13 cellular contexts compared by ENCODE assay signal in genomic region chr13:36778083-36778671, GRCh38. TPM values are rescaled to one million over a fixed set of nuclear protein-coding genes. Genes with fewer than 3 reads are reported as not detected.
DNase-seq lines count a peak whose midpoint lies in the region; ATAC-seq and TF ChIP-seq lines count a peak whose summit lies in the region.
"Had no signal": no experiment of that assay in that cellular context is flagged by ENCODE, and none has a peak within 500 bp of the region (broad histone marks: within the 10 kb centered on the region; RNA-seq: fewer than 3 reads in every experiment).

No MANE protein-coding gene starts in this region.

- H3K4me1 Mint-ChIP-seq in chondrocyte (ENCODE audit: low read depth), result peaks cover 19% of the 10 kb centered on the region
- peaks cover 22% of the 10 kb centered on the region for H3K4me1 Mint-ChIP-seq in nephron progenitor cell
- H3K4me1 Mint-ChIP-seq: activated B cell treated with CpG ODN at 0.5 μM for 24 hours had no signal

- H3K9me3 Mint-ChIP-seq in chondrocyte (ENCODE audit: low read depth), result no peaks in the 10 kb centered on the region
- no peaks in the 10 kb centered on the region for H3K9me3 Mint-ChIP-seq in nephron progenitor cell
- H3K9me3 Mint-ChIP-seq: activated B cell treated with CpG ODN at 0.5 μM for 24 hours; stimulated activated naive CD8-positive, alpha-beta T cell treated with anti-CD3 and anti-CD28 coated beads, Interleukin-15, Interleukin-2, amounts not matched to agents 100 ng/mL and 50 ng/mL, for 24 hours had no signal

- H3K36me3 Mint-ChIP-seq in chondrocyte (ENCODE audit: low read depth), result no peaks in the 10 kb centered on the region
- no peaks in the 10 kb centered on the region for H3K36me3 Mint-ChIP-seq in nephron progenitor cell (ENCODE audit: low read depth)

- peaks cover 8% of the 10 kb centered on the region for H3K27me3 Mint-ChIP-seq in chondrocyte (ENCODE audit: low read depth)
- H3K27me3 Mint-ChIP-seq in nephron progenitor cell (ENCODE audit: low read depth, poor library complexity), result peaks cover 4% of the 10 kb centered on the region

- DNase-seq in EL (peak; percentile 44), chondrocyte (ENCODE audit: low spot score) (no peak), nephron progenitor cell (peak; percentile 54), hypothalamus (lab: John Stamatoyannopoulos, UW) (no peak)
- DNase-seq: activated B cell treated with CpG ODN at 0.5 μM for 24 hours, adrenal gland, DMS79 treated with DMSO at 0.1 percent for 48 hours, NCI-H526 treated with DMSO at 0.1 percent for 48 hours had no signal

- peak overlapping the region; percentile 68 for H3K4me3 Mint-ChIP-seq in chondrocyte (ENCODE audit: unreplicated experiment)
- H3K4me3 Mint-ChIP-seq in nephron progenitor cell, result peak overlapping the region; percentile 70
- H3K4me3 Mint-ChIP-seq: activated B cell treated with CpG ODN at 0.5 μM for 24 hours; stimulated activated naive CD8-positive, alpha-beta T cell treated with anti-CD3 and anti-CD28 coated beads, Interleukin-15, Interleukin-2, amounts not matched to agents 100 ng/mL and 50 ng/mL, for 24 hours had no signal

- H3K27ac Mint-ChIP-seq in chondrocyte (ENCODE audit: unreplicated experiment) (peak overlapping the region; percentile 67), nephron progenitor cell (no peak overlapping the region)
- H3K27ac Mint-ChIP-seq: activated B cell treated with CpG ODN at 0.5 μM for 24 hours; stimulated activated naive CD8-positive, alpha-beta T cell treated with anti-CD3 and anti-CD28 coated beads, Interleukin-15, Interleukin-2, amounts not matched to agents 100 ng/mL and 50 ng/mL, for 24 hours had no signal

- no peak for TF ChIP-seq CTCF in chondrocyte (IDR thresholded peaks at IDR 0.05)
- TF ChIP-seq CTCF in nephron progenitor cell (IDR thresholded peaks at IDR 0.05), result no peak

- ATAC-seq in HG03095 (IDR thresholded peaks at IDR 0.05; ENCODE audit: unreplicated experiment) (peak; percentile 62), GM21619 (IDR thresholded peaks at IDR 0.05; ENCODE audit: unreplicated experiment) (no peak), HG03108 (IDR thresholded peaks at IDR 0.05; ENCODE audit: unreplicated experiment) (no peak), GM19328 (IDR thresholded peaks at IDR 0.05; ENCODE audit: unreplicated experiment) (no peak)

RNA-seq across cellular contexts. Expression of gene RFXAP, which starts 40.8 kb away (rescaled TPM):
- total RNA-seq in chondrocyte, result 5.0 to 5.3 TPM (median 5.1 TPM) in 3 replicates

Comparison
In these comparisons a context has a peak if more than half of its experiments do, and no peak if none do; other contexts are left out.
1. DNase-seq: peak in EL (single experiment) and nephron progenitor cell (single experiment); none in chondrocyte (single experiment) and hypothalamus (0 of 51).